In the genomic region with DNA sequence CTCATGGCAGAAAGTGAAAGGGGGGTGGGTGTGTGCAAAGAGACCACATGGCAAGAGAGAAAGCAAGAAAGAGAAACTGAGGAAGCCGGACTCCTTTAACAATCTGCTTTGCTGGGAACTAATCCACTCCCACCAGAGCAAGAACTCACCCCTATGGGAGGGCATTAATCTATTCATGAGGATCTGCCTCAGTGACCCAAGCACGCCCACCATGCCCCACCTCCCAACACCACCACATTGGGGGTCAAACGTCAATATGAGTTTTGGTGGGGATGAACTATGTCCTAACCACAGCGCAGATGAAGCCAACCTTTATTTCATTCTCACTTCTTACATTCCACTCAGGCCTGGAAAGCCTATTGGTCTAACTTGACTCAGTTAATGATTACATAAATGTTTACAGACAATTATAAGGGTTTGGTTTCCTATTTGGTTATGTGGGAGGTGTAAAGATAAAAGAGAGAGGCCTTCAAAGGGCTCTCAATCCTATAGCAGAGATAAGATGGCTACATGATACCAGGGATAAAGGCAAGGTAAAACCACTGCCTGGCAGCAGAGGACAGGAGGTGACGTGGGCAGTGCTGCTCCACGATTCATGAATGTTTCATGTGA, we compare ENCODE assay signal across 32 cellular contexts.
DNase-seq lines count a peak whose midpoint lies in the region; ATAC-seq and TF ChIP-seq lines count a peak whose summit lies in the region.
"Had no signal": no experiment of that assay in that cellular context is flagged by ENCODE, and none has a peak within 500 bp of the region (broad histone marks: within the 10 kb centered on the region; RNA-seq: fewer than 3 reads in every experiment).

No MANE protein-coding gene starts in this region.

- H3K27me3 ChIP-seq in lower lobe of right lung (ENCODE audit: low read depth) (no peaks in the 10 kb centered on the region), ascending aorta (no peaks in the 10 kb centered on the region), H9 (ENCODE audit: insufficient read depth, low read length) (no peaks in the 10 kb centered on the region)
- H3K27me3 ChIP-seq: esophagus muscularis mucosa, heart left ventricle, suprapubic skin had no signal

- H4K5ac ChIP-seq in H9 (ENCODE audit: insufficient read length, low read depth, low read length) = no peak overlapping the region

- H3K4me3 ChIP-seq in lower lobe of right lung (no peak overlapping the region), ascending aorta (no peak overlapping the region)
- H3K4me3 ChIP-seq: esophagus muscularis mucosa, heart left ventricle, SK-N-MC, suprapubic skin had no signal

- no peaks in the 10 kb centered on the region for H4K20me1 ChIP-seq in H9 (ENCODE audit: control insufficient read depth, insufficient read depth, insufficient read length)

- no peak overlapping the region for H3K18ac ChIP-seq in H9 (ENCODE audit: insufficient read length, low read depth, low read length)

- no peaks in the 10 kb centered on the region for H3K4me1 ChIP-seq in lower lobe of right lung
- H3K4me1 ChIP-seq in ascending aorta = no peaks in the 10 kb centered on the region
- H3K4me1 ChIP-seq in H9 (ENCODE audit: insufficient read depth, low read length) = no peaks in the 10 kb centered on the region
- H3K4me1 ChIP-seq: esophagus muscularis mucosa, heart left ventricle had no signal

- H3K56ac ChIP-seq in H9 (ENCODE audit: insufficient read length, low read depth, low read length) = no peak overlapping the region

- no peak overlapping the region for H3K27ac ChIP-seq in lower lobe of right lung
- H3K27ac ChIP-seq in ascending aorta = no peak overlapping the region
- no peak overlapping the region for H3K27ac ChIP-seq in H9 (ENCODE audit: insufficient read length, low read depth, low read length)
- H3K27ac ChIP-seq: esophagus muscularis mucosa, heart left ventricle, SK-N-MC, suprapubic skin had no signal

- H3K27me3 Mint-ChIP-seq in H9 (ENCODE audit: low read depth) = no peaks in the 10 kb centered on the region
- H3K27me3 Mint-ChIP-seq: activated naive CD8-positive, alpha-beta T cell treated with anti-CD3 and anti-CD28 coated beads, Interleukin-2, amount 50 U/mL, for 24 hours; CD4-positive, CD25-positive, alpha-beta regulatory T cell; effector memory CD8-positive, alpha-beta T cell; IgD-negative memory B cell; naive thymus-derived CD8-positive, alpha-beta T cell; stimulated activated naive B cell treated with anti-CD40 and anti-IgM and Interleukin-4, amounts not matched to agents 10 μg/mL and 1 μg/mL and 100 μg/mL, for 72 hours had no signal

- H3K4me2 ChIP-seq in H9 (ENCODE audit: insufficient read depth, insufficient read length, low read length) = no peak overlapping the region

- H3K14ac ChIP-seq in H9 (ENCODE audit: insufficient read depth, low read length) = no peak overlapping the region

- H3K9me3 ChIP-seq in lower lobe of right lung (no peaks in the 10 kb centered on the region), ascending aorta (no peaks in the 10 kb centered on the region), H9 (ENCODE audit: control insufficient read depth, low read depth, low read length) (no peaks in the 10 kb centered on the region)
- H3K9me3 ChIP-seq: esophagus muscularis mucosa, heart left ventricle, suprapubic skin had no signal

- no peak overlapping the region for H4K8ac ChIP-seq in H9 (replicated peaks; ENCODE audit: insufficient read length, low read depth, low read length)

- H3K36me3 ChIP-seq in lower lobe of right lung = no peaks in the 10 kb centered on the region
- H3K36me3 ChIP-seq in ascending aorta = no peaks in the 10 kb centered on the region
- H3K36me3 ChIP-seq: suprapubic skin had no signal

- H2AFZ ChIP-seq in H9 (ENCODE audit: low read length) = no peak overlapping the region

- intact Hi-C loops in lower lobe of right lung (cut with DNase I) (no loop called here), ascending aorta (cut with DNase I) (no loop called here)

- no peak overlapping the region for H2BK20ac ChIP-seq in H9 (ENCODE audit: low read depth, low read length, poor library complexity, severe bottlenecking)

- ATAC-seq in lower lobe of right lung (peak; percentile 42 to 51), GM21619 (IDR thresholded peaks at IDR 0.05; ENCODE audit: unreplicated experiment) (no peak)
- ATAC-seq: activated naive CD8-positive, alpha-beta T cell treated with anti-CD3 and anti-CD28 coated beads, Interleukin-2, amount 50 U/mL, for 24 hours; effector memory CD8-positive, alpha-beta T cell; heart left ventricle; naive thymus-derived CD8-positive, alpha-beta T cell; PC-3; stimulated activated naive B cell treated with anti-CD40 and anti-IgM and Interleukin-4, amounts not matched to agents 10 μg/mL and 1 μg/mL and 100 μg/mL, for 72 hours had no signal

- no peaks in the 10 kb centered on the region for H3K9me3 Mint-ChIP-seq in H9
- H3K9me3 Mint-ChIP-seq: activated naive CD8-positive, alpha-beta T cell treated with anti-CD3 and anti-CD28 coated beads, Interleukin-2, amount 50 U/mL, for 24 hours; naive thymus-derived CD8-positive, alpha-beta T cell; stimulated activated naive B cell treated with anti-CD40 and anti-IgM and Interleukin-4, amounts not matched to agents 10 μg/mL and 1 μg/mL and 100 μg/mL, for 72 hours; T-helper 1 cell treated with Interleukin-12 subunit alpha and Interleukin-12 subunit beta and Interleukin-4 antibody, amounts not matched to agents 30 μg/mL and 1 μg/mL, for 36 hours had no signal

- H2BK120ac ChIP-seq in H9 (ENCODE audit: low read depth, low read length, poor library complexity, severe bottlenecking) = no peak overlapping the region

- H2BK5ac ChIP-seq in H9 (ENCODE audit: insufficient read length, low read length) = no peak overlapping the region

- H2BK15ac ChIP-seq in H9 (ENCODE audit: low read depth, low read length) = no peak overlapping the region

- TF ChIP-seq CTCF in lower lobe of right lung (IDR thresholded peaks at IDR 0.05) (no peak), ascending aorta (IDR thresholded peaks at IDR 0.05) (no peak), H9 (conservative IDR thresholded peaks at IDR 0.05) (no peak)

- H4K91ac ChIP-seq in H9 (ENCODE audit: insufficient read length, low read depth, low read length) = no peak overlapping the region

- no peak overlapping the region for H3K4ac ChIP-seq in H9 (ENCODE audit: low read depth, low read length)

- DNase-seq in NCI-H748 (lab: John Stamatoyannopoulos, UW; ENCODE audit: unreplicated experiment) (peak; percentile 54), NCI-H748 treated with DMSO at 0.1 percent for 48 hours (lab: John Stamatoyannopoulos, UW) (no peak), SW480 (ENCODE audit: low spot score) (peak; percentile 96), lower lobe of right lung (no peak), ascending aorta (ENCODE audit: low spot score in 2 of 2) (no peak), H9 (no peak), glomerular visceral epithelial cell (ENCODE audit: extremely low spot score) (no peak)
- DNase-seq: activated CD4-positive, alpha-beta T cell treated with anti-CD3 and anti-CD28 coated beads, Interleukin-2, amount 50 U/mL, for 48 hours; activated gamma-delta T cell treated with Interleukin-2 at 50 U/mL for 16 hours; activated naive CD8-positive, alpha-beta T cell treated with anti-CD3 and anti-CD28 coated beads, Interleukin-2, amount 50 U/mL, for 24 hours; activated T-cell treated with anti-CD3 and anti-CD28 coated beads, Interleukin-2, amount 50 U/mL, for 48 hours; AML-193; caudate nucleus; CD4-positive, CD25-positive, alpha-beta regulatory T cell; cortex of kidney; effector memory CD8-positive, alpha-beta T cell; foreskin fibroblast; heart left ventricle; midbrain; naive thymus-derived CD8-positive, alpha-beta T cell; NCI-H1048; NCI-H1694 treated with DMSO at 0.1 percent for 48 hours; NCI-H524; occipital lobe; PC-3; stimulated activated naive B cell treated with anti-CD40 and anti-IgM and Interleukin-4, amounts not matched to agents 10 μg/mL and 1 μg/mL and 100 μg/mL, for 72 hours had no signal

- H3K4me1 Mint-ChIP-seq in H9 = peaks cover 0 to 2% of the 10 kb centered on the region in 2 experiments; a peak in 2 of 4 replicates
- H3K4me1 Mint-ChIP-seq: activated naive CD8-positive, alpha-beta T cell treated with anti-CD3 and anti-CD28 coated beads, Interleukin-2, amount 50 U/mL, for 24 hours; CD4-positive, CD25-positive, alpha-beta regulatory T cell; IgD-negative memory B cell; naive thymus-derived CD8-positive, alpha-beta T cell; stimulated activated naive B cell treated with anti-CD40 and anti-IgM and Interleukin-4, amounts not matched to agents 10 μg/mL and 1 μg/mL and 100 μg/mL, for 72 hours had no signal

- no peak overlapping the region for H2BK12ac ChIP-seq in H9 (ENCODE audit: insufficient read length, low read depth, low read length)

- H3K79me1 ChIP-seq in H9 (ENCODE audit: insufficient read depth, low read depth, low read length, poor library complexity, severe bottlenecking) = no peaks in the 10 kb centered on the region

- no peaks in the 10 kb centered on the region; a peak in 1 of 7 replicates for H3K36me3 Mint-ChIP-seq in H9 (ENCODE audit: insufficient read depth in 1 of 3, low read depth in 3 of 3)
- H3K36me3 Mint-ChIP-seq: CD4-positive, CD25-positive, alpha-beta regulatory T cell; naive thymus-derived CD8-positive, alpha-beta T cell; stimulated activated naive B cell treated with anti-CD40 and anti-IgM and Interleukin-4, amounts not matched to agents 10 μg/mL and 1 μg/mL and 100 μg/mL, for 72 hours had no signal

- no peak overlapping the region for H3K9ac ChIP-seq in H9 (ENCODE audit: extremely low read depth, insufficient read length, low read length)

- no peaks in the 10 kb centered on the region for H3K23me2 ChIP-seq in H9 (ENCODE audit: insufficient read length, low read depth, low read length, poor library complexity, severe bottlenecking)

- WGBS in H9 (ENCODE audit: extremely low coverage, insufficient read length, low lambda C conversion rate) = no CpG with 5 or more reads among the region's 6 CpGs

- H2AK5ac ChIP-seq in H9 (ENCODE audit: insufficient read length, low read length) = no peak overlapping the region

- no peak overlapping the region for H3T11ph ChIP-seq in H9 (ENCODE audit: low read length)

- no peak overlapping the region; a peak in 1 of 7 replicates for H3K27ac Mint-ChIP-seq in H9
- H3K27ac Mint-ChIP-seq: activated naive CD8-positive, alpha-beta T cell treated with anti-CD3 and anti-CD28 coated beads, Interleukin-2, amount 50 U/mL, for 24 hours; CD4-positive, CD25-positive, alpha-beta regulatory T cell; effector memory CD8-positive, alpha-beta T cell; IgD-negative memory B cell; naive thymus-derived CD8-positive, alpha-beta T cell; stimulated activated naive B cell treated with anti-CD40 and anti-IgM and Interleukin-4, amounts not matched to agents 10 μg/mL and 1 μg/mL and 100 μg/mL, for 72 hours; T-helper 1 cell treated with Interleukin-12 subunit alpha and Interleukin-12 subunit beta and Interleukin-4 antibody, amounts not matched to agents 30 μg/mL and 1 μg/mL, for 36 hours had no signal

- no peak overlapping the region for H3K23ac ChIP-seq in H9 (ENCODE audit: insufficient read length, low read depth, low read length)

- H3K79me2 ChIP-seq in H9 (ENCODE audit: insufficient read depth, low read length) = no peaks in the 10 kb centered on the region

- H3K4me3 Mint-ChIP-seq in H9 = no peak overlapping the region
- H3K4me3 Mint-ChIP-seq: activated naive CD8-positive, alpha-beta T cell treated with anti-CD3 and anti-CD28 coated beads, Interleukin-2, amount 50 U/mL, for 24 hours; CD4-positive, CD25-positive, alpha-beta regulatory T cell; effector memory CD8-positive, alpha-beta T cell; IgD-negative memory B cell; naive thymus-derived CD8-positive, alpha-beta T cell; stimulated activated naive B cell treated with anti-CD40 and anti-IgM and Interleukin-4, amounts not matched to agents 10 μg/mL and 1 μg/mL and 100 μg/mL, for 72 hours; T-helper 1 cell treated with Interleukin-12 subunit alpha and Interleukin-12 subunit beta and Interleukin-4 antibody, amounts not matched to agents 30 μg/mL and 1 μg/mL, for 36 hours had no signal

Comparison
In these comparisons a context has a peak if more than half of its experiments do, and no peak if none do; other contexts are left out.
1. DNase-seq: peak in NCI-H748 (single experiment) and SW480 (single experiment); none in NCI-H748 treated with DMSO at 0.1 percent for 48 hours (single experiment), lower lobe of right lung (single experiment), ascending aorta (0 of 2), H9 (single experiment) and glomerular visceral epithelial cell (single experiment).